1 cellular context compared by ENCODE assay signal in genomic region chr5:157269763-157270272, GRCh38.
TF ChIP-seq lines count a peak whose summit lies in the region.

No MANE protein-coding gene starts in this region.

TF ChIP-seq in neural cell, 6 proteins besides CTCF, POLR2A, EP300 and RAD21 (continued from another document):
- TF ChIP-seq, protein P1, sequence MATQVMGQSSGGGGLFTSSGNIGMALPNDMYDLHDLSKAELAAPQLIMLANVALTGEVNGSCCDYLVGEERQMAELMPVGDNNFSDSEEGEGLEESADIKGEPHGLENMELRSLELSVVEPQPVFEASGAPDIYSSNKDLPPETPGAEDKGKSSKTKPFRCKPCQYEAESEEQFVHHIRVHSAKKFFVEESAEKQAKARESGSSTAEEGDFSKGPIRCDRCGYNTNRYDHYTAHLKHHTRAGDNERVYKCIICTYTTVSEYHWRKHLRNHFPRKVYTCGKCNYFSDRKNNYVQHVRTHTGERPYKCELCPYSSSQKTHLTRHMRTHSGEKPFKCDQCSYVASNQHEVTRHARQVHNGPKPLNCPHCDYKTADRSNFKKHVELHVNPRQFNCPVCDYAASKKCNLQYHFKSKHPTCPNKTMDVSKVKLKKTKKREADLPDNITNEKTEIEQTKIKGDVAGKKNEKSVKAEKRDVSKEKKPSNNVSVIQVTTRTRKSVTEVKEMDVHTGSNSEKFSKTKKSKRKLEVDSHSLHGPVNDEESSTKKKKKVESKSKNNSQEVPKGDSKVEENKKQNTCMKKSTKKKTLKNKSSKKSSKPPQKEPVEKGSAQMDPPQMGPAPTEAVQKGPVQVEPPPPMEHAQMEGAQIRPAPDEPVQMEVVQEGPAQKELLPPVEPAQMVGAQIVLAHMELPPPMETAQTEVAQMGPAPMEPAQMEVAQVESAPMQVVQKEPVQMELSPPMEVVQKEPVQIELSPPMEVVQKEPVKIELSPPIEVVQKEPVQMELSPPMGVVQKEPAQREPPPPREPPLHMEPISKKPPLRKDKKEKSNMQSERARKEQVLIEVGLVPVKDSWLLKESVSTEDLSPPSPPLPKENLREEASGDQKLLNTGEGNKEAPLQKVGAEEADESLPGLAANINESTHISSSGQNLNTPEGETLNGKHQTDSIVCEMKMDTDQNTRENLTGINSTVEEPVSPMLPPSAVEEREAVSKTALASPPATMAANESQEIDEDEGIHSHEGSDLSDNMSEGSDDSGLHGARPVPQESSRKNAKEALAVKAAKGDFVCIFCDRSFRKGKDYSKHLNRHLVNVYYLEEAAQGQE (IDR thresholded peaks at IDR 0.05; ENCODE audit: borderline replicate concordance): no peak
- no peak for TF ChIP-seq POLR2AphosphoS5 (IDR thresholded peaks at IDR 0.05)
TF ChIP-seq in neural cell: peak in this region for 0.
